1 cellular context compared by ENCODE assay signal in the genomic region with DNA sequence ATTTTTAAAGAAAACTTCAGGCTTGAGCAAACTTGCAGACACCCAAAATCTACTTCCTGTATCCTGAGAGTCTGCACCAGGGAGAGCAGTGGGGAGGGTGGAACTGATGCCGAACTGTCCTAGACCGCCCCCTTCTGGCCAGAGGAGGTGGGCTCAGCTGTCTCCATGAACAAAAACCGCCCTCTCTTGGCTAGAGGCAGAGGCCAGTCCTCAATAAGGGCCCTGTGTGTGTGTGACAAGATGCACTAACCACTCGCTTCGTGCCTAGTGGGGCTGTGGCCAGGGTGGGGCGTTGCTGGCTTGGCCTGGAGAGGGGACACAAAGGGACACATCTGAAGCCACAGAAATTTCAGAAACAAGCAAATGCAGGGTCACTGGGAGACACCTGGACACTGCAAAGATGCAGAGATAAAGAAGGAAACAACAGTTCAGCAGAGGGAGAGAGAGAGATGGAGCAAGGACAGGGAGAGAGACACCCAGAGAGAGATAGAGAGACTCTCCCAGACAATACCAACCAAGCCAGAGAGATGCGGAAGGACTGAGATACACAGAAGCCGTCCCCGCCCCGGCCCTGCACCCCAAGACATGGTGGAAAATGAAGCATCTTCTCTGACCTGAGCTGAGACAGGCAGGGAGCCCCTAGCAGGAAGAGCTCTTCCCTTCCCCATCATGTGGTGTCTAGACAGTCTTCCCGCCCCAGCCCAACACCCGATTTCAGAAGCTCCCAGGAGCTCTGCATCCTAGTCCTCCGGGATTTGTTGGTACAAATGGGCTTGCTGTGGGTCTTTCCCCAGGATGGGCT.
A peak's percentile ranks its signal among the peaks of the same experiment; 100 is the strongest.
TF ChIP-seq lines count a peak whose summit lies in the region.

No MANE protein-coding gene starts in this region.

TF ChIP-seq in K562, 482 proteins besides CTCF, POLR2A, EP300 and RAD21 (continued from another document and continues in another):
- TF ChIP-seq, protein P1, sequence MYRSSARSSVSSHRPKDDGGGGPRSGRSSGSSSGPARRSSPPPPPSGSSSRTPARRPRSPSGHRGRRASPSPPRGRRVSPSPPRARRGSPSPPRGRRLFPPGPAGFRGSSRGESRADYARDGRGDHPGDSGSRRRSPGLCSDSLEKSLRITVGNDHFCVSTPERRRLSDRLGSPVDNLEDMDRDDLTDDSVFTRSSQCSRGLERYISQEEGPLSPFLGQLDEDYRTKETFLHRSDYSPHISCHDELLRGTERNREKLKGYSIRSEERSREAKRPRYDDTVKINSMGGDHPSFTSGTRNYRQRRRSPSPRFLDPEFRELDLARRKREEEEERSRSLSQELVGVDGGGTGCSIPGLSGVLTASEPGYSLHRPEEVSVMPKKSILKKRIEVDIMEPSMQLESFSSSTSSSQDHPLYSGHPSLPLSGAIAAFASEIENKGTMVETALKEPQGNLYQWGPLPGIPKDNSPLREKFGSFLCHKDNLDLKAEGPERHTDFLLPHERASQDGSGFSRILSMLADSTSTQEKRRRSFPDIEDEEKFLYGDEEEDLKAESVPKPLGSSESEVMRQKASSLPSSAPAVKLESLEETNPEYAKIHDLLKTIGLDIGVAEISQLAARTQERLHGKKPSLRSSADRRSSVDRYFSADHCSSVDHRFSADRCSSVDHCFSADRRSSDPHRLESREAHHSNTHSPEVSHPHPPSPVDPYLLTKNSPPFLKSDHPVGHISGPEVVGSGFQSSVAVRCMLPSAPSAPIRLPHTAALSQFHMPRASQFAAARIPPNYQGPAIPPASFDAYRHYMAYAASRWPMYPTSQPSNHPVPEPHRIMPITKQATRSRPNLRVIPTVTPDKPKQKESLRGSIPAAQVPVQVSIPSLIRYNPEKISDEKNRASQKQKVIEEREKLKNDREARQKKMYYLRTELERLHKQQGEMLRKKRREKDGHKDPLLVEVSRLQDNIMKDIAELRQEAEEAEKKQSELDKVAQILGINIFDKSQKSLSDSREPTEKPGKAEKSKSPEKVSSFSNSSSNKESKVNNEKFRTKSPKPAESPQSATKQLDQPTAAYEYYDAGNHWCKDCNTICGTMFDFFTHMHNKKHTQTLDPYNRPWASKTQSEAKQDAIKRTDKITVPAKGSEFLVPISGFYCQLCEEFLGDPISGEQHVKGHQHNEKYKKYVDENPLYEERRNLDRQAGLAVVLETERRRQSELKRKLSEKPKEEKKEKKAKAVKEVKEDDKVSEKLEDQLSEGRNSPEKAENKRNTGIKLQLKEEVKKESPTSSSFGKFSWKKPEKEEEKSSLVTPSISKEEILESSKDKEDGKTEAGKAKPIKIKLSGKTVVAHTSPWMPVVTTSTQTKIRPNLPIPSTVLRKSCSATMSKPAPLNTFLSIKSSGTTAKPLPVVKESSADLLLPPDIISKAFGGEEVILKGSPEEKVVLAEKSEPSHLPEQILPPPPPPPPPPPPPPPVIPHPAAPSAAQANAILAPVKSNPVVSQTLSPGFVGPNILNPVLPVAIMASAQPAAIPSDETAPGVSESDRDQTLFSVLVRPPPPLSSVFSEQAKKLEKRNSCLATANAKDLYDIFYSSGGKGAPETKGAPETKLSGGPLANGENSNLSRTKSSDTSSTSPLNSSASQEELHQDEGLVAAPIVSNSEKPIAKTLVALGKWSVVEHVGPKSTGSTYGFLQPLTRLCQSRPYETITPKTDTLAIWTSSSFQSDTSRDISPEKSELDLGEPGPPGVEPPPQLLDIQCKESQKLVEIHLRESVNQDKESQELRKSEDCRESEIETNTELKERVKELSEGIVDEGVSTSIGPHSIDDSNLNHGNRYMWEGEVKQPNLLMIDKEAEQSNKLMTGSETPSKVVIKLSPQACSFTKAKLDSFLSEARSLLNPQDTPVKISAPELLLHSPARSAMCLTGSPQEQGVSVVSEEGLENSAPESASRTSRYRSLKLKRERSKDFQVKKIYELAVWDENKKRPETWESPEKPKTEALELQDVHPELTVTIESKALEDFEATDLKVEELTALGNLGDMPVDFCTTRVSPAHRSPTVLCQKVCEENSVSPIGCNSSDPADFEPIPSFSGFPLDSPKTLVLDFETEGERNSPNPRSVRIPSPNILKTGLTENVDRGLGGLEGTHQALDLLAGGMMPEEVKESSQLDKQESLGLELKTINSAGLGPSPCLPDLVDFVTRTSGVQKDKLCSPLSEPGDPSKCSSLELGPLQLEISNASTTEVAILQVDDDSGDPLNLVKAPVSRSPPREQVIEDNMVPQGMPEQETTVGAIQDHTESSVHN (IDR thresholded peaks at IDR 0.05; ENCODE audit: borderline replicate concordance in 1 of 2, low read depth in 1 of 2), result no peak
- TF ChIP-seq CREB1 (IDR thresholded peaks at IDR 0.05) (no peak), CREB1 (CRISPR knock-in tag; IDR thresholded peaks at IDR 0.05) (0 out of 2 replicates have a peak, but pooled peaks have one; percentile 34), ZBTB17 (CRISPR knock-in tag; IDR thresholded peaks at IDR 0.05) (no peak), ZFP36 (IDR thresholded peaks at IDR 0.05; ENCODE audit: low read depth, low read length, partially characterized antibody) (peak; percentile 53), HOXB6 (CRISPR knock-in tag; IDR thresholded peaks at IDR 0.05; ENCODE audit: borderline replicate concordance) (peak; percentile 47; the same call in 1 of the 2 replicates), RBM34 (IDR thresholded peaks at IDR 0.05; ENCODE audit: borderline replicate concordance, insufficient read depth, low read length) (no peak), TAF9B (IDR thresholded peaks at IDR 0.05; ENCODE audit: partially characterized antibody) (no peak), TFAM (CRISPR knock-in tag; conservative IDR thresholded peaks at IDR 0.05) (no peak), U2AF1 (optimal IDR thresholded peaks at IDR 0.05; ENCODE audit: low read depth, low read length) (no peak), PHTF2 (CRISPR knock-in tag; IDR thresholded peaks at IDR 0.05) (no peak), FIP1L1 (IDR thresholded peaks at IDR 0.05; ENCODE audit: low read depth, low read length, poor library complexity, severe bottlenecking) (no peak), NR1H2 (CRISPR knock-in tag; IDR thresholded peaks at IDR 0.05) (no peak), TGIF2 (CRISPR knock-in tag; IDR thresholded peaks at IDR 0.05) (no peak), OTX1 (CRISPR knock-in tag; IDR thresholded peaks at IDR 0.05) (no peak), ETV1 (tag; conservative IDR thresholded peaks at IDR 0.05; ENCODE audit: low read depth) (peak; percentile 50; the same call in 1 of the 2 replicates), DIDO1 (tag; IDR thresholded peaks at IDR 0.05; ENCODE audit: low read depth) (no peak), RFX1 (IDR thresholded peaks at IDR 0.05) (no peak), PHF21A (IDR thresholded peaks at IDR 0.05; ENCODE audit: borderline replicate concordance, low read depth) (0 out of 2 replicates have a peak, but pooled peaks have one; percentile 35), CHCHD3 (CRISPR knock-in tag; IDR thresholded peaks at IDR 0.05) (no peak), ZNF57 (CRISPR knock-in tag; IDR thresholded peaks at IDR 0.05) (no peak), HNRNPH1 (optimal IDR thresholded peaks at IDR 0.05; ENCODE audit: low read depth, low read length) (no peak), HMG20A (CRISPR knock-in tag; conservative IDR thresholded peaks at IDR 0.05) (no peak), MTF1 (CRISPR knock-in tag; IDR thresholded peaks at IDR 0.05; ENCODE audit: borderline replicate concordance) (no peak), BHLHE40 (IDR thresholded peaks at IDR 0.05; ENCODE audit: low read length) (peak; percentile 19; the same call in 1 of the 2 replicates)
- TF ChIP-seq, protein P2, sequence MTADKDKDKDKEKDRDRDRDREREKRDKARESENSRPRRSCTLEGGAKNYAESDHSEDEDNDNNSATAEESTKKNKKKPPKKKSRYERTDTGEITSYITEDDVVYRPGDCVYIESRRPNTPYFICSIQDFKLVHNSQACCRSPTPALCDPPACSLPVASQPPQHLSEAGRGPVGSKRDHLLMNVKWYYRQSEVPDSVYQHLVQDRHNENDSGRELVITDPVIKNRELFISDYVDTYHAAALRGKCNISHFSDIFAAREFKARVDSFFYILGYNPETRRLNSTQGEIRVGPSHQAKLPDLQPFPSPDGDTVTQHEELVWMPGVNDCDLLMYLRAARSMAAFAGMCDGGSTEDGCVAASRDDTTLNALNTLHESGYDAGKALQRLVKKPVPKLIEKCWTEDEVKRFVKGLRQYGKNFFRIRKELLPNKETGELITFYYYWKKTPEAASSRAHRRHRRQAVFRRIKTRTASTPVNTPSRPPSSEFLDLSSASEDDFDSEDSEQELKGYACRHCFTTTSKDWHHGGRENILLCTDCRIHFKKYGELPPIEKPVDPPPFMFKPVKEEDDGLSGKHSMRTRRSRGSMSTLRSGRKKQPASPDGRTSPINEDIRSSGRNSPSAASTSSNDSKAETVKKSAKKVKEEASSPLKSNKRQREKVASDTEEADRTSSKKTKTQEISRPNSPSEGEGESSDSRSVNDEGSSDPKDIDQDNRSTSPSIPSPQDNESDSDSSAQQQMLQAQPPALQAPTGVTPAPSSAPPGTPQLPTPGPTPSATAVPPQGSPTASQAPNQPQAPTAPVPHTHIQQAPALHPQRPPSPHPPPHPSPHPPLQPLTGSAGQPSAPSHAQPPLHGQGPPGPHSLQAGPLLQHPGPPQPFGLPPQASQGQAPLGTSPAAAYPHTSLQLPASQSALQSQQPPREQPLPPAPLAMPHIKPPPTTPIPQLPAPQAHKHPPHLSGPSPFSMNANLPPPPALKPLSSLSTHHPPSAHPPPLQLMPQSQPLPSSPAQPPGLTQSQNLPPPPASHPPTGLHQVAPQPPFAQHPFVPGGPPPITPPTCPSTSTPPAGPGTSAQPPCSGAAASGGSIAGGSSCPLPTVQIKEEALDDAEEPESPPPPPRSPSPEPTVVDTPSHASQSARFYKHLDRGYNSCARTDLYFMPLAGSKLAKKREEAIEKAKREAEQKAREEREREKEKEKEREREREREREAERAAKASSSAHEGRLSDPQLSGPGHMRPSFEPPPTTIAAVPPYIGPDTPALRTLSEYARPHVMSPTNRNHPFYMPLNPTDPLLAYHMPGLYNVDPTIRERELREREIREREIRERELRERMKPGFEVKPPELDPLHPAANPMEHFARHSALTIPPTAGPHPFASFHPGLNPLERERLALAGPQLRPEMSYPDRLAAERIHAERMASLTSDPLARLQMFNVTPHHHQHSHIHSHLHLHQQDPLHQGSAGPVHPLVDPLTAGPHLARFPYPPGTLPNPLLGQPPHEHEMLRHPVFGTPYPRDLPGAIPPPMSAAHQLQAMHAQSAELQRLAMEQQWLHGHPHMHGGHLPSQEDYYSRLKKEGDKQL (CRISPR knock-in tag; IDR thresholded peaks at IDR 0.05; ENCODE audit: borderline replicate concordance), result no peak
- TF ChIP-seq, protein P3, sequence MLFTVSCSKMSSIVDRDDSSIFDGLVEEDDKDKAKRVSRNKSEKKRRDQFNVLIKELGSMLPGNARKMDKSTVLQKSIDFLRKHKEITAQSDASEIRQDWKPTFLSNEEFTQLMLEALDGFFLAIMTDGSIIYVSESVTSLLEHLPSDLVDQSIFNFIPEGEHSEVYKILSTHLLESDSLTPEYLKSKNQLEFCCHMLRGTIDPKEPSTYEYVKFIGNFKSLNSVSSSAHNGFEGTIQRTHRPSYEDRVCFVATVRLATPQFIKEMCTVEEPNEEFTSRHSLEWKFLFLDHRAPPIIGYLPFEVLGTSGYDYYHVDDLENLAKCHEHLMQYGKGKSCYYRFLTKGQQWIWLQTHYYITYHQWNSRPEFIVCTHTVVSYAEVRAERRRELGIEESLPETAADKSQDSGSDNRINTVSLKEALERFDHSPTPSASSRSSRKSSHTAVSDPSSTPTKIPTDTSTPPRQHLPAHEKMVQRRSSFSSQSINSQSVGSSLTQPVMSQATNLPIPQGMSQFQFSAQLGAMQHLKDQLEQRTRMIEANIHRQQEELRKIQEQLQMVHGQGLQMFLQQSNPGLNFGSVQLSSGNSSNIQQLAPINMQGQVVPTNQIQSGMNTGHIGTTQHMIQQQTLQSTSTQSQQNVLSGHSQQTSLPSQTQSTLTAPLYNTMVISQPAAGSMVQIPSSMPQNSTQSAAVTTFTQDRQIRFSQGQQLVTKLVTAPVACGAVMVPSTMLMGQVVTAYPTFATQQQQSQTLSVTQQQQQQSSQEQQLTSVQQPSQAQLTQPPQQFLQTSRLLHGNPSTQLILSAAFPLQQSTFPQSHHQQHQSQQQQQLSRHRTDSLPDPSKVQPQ (CRISPR knock-in tag; IDR thresholded peaks at IDR 0.05; ENCODE audit: borderline replicate concordance), result no peak
- TF ChIP-seq, protein P4, sequence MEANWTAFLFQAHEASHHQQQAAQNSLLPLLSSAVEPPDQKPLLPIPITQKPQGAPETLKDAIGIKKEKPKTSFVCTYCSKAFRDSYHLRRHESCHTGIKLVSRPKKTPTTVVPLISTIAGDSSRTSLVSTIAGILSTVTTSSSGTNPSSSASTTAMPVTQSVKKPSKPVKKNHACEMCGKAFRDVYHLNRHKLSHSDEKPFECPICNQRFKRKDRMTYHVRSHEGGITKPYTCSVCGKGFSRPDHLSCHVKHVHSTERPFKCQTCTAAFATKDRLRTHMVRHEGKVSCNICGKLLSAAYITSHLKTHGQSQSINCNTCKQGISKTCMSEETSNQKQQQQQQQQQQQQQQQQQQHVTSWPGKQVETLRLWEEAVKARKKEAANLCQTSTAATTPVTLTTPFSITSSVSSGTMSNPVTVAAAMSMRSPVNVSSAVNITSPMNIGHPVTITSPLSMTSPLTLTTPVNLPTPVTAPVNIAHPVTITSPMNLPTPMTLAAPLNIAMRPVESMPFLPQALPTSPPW (CRISPR knock-in tag; IDR thresholded peaks at IDR 0.05), result peak; percentile 81
- TF ChIP-seq, protein P5, sequence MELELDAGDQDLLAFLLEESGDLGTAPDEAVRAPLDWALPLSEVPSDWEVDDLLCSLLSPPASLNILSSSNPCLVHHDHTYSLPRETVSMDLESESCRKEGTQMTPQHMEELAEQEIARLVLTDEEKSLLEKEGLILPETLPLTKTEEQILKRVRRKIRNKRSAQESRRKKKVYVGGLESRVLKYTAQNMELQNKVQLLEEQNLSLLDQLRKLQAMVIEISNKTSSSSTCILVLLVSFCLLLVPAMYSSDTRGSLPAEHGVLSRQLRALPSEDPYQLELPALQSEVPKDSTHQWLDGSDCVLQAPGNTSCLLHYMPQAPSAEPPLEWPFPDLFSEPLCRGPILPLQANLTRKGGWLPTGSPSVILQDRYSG (tag; conservative IDR thresholded peaks at IDR 0.05; ENCODE audit: low read depth), result no peak
- TF ChIP-seq, protein P6, sequence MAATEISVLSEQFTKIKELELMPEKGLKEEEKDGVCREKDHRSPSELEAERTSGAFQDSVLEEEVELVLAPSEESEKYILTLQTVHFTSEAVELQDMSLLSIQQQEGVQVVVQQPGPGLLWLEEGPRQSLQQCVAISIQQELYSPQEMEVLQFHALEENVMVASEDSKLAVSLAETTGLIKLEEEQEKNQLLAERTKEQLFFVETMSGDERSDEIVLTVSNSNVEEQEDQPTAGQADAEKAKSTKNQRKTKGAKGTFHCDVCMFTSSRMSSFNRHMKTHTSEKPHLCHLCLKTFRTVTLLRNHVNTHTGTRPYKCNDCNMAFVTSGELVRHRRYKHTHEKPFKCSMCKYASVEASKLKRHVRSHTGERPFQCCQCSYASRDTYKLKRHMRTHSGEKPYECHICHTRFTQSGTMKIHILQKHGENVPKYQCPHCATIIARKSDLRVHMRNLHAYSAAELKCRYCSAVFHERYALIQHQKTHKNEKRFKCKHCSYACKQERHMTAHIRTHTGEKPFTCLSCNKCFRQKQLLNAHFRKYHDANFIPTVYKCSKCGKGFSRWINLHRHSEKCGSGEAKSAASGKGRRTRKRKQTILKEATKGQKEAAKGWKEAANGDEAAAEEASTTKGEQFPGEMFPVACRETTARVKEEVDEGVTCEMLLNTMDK (IDR thresholded peaks at IDR 0.05; ENCODE audit: borderline replicate concordance, insufficient read depth, low read depth, low read length, poor library complexity, severe bottlenecking), result peak; percentile 70
- TF ChIP-seq, protein P7, sequence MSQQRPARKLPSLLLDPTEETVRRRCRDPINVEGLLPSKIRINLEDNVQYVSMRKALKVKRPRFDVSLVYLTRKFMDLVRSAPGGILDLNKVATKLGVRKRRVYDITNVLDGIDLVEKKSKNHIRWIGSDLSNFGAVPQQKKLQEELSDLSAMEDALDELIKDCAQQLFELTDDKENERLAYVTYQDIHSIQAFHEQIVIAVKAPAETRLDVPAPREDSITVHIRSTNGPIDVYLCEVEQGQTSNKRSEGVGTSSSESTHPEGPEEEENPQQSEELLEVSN (IDR thresholded peaks at IDR 0.05; ENCODE audit: borderline replicate concordance in 1 of 2, extremely low read depth in 1 of 2, insufficient read depth in 1 of 2, insufficient read length in 1 of 2, low read depth in 1 of 2, low read length in 1 of 2, poor library complexity in 1 of 2, severe bottlenecking in 1 of 2), result no peak
